In genomic region chr15:101068523-101068960, GRCh38 we compare ENCODE assay signal across 19 cellular contexts.
DNase-seq lines count a peak whose midpoint lies in the region; ATAC-seq, FAIRE-seq and TF ChIP-seq lines count a peak whose summit lies in the region.
"Had no signal": no experiment of that assay in that cellular context is flagged by ENCODE, and none has a peak within 500 bp of the region (broad histone marks: within the 10 kb centered on the region; RNA-seq: fewer than 3 reads in every experiment).

No MANE protein-coding gene starts in this region.

- TF ChIP-seq CTCF in bronchial epithelial cell (IDR thresholded peaks at IDR 0.05; ENCODE audit: insufficient read depth, low read length, severe bottlenecking) (no peak), lower lobe of right lung (IDR thresholded peaks at IDR 0.05) (no peak)

- H3K4me1 ChIP-seq in HUES48 (ENCODE audit: control insufficient read depth, insufficient read depth, low read length) (peaks cover 44% of the 10 kb centered on the region), lower lobe of right lung (peaks cover 15% of the 10 kb centered on the region), subcutaneous abdominal adipose tissue (ENCODE audit: control insufficient read depth in 5 of 5, insufficient read depth in 5 of 5, low read length in 5 of 5) (peaks cover 12 to 43% (median 41%) of the 10 kb centered on the region in 5 donors)

- no peaks in the 10 kb centered on the region for H3K36me3 ChIP-seq in HUES48 (ENCODE audit: control insufficient read depth, insufficient read depth, low read length)
- H3K36me3 ChIP-seq in bronchial epithelial cell (ENCODE audit: control insufficient read depth, insufficient read depth, low read length): peaks cover 3% of the 10 kb centered on the region
- H3K36me3 ChIP-seq in lower lobe of right lung: peaks cover 34% of the 10 kb centered on the region
- peaks cover 0 to 61% (median 31%) of the 10 kb centered on the region in 5 donors for H3K36me3 ChIP-seq in subcutaneous abdominal adipose tissue (ENCODE audit: control insufficient read depth in 5 of 5, insufficient read depth in 5 of 5, low read length in 5 of 5)
- H3K36me3 ChIP-seq: adrenal gland; BLaER1 treated with 17β-estradiol and CSF1 and Interleukin-3, amounts not matched to agents 10 nM and 100 nM; ovary had no signal

- peak; percentile 7 for FAIRE-seq in bronchial epithelial cell (lab: Jason Lieb, UNC)
- FAIRE-seq: colon, K562, small intestine had no signal

- H3K9ac ChIP-seq in HUES48 (ENCODE audit: low read depth, low read length) (peak overlapping the region; percentile 51), subcutaneous abdominal adipose tissue (ENCODE audit: low read length in 5 of 5) (peak overlapping the region in 1 of 5 donors; percentile 45)
- H3K9ac ChIP-seq: BLaER1 treated with 17β-estradiol and CSF1 and Interleukin-3, amounts not matched to agents 10 nM and 100 nM had no signal

- no peak for DNase-seq in bronchial epithelial cell (ENCODE audit: low read depth)
- peak; percentile 45 for DNase-seq in lower lobe of right lung
- DNase-seq in epidermal melanocyte (ENCODE audit: insufficient read length, low spot score): no peak
- DNase-seq in HT-29 (ENCODE audit: low spot score): no peak
- DNase-seq in ecto neural progenitor cell (ENCODE audit: low spot score): no peak
- DNase-seq: activated CD4-positive, alpha-beta T cell treated with anti-CD3 and anti-CD28 coated beads, Interleukin-2, amount 50 U/mL, for 48 hours; adrenal gland; DMS53; NCI-H1105; small intestine had no signal

- ATAC-seq in lower lobe of right lung: no peak
- ATAC-seq in activated CD4-positive, CD25-positive, alpha-beta regulatory T cell treated with anti-CD3 and anti-CD28 coated beads, Interleukin-2, amount 50 U/mL, for 24 hours: no peak
- ATAC-seq: esophagus mucosa had no signal

- intact Hi-C loops in lower lobe of right lung (cut with DNase I): no loop called here

- no peaks in the 10 kb centered on the region for H3K27me3 ChIP-seq in HUES48 (ENCODE audit: control insufficient read depth, insufficient read depth, low read length)
- H3K27me3 ChIP-seq in bronchial epithelial cell (ENCODE audit: control insufficient read depth, insufficient read depth, low read length): no peaks in the 10 kb centered on the region
- no peaks in the 10 kb centered on the region for H3K27me3 ChIP-seq in lower lobe of right lung (ENCODE audit: low read depth)
- no peaks in the 10 kb centered on the region for H3K27me3 ChIP-seq in subcutaneous abdominal adipose tissue (ENCODE audit: control insufficient read depth in 5 of 5, insufficient read depth in 4 of 5, low read length in 5 of 5)
- H3K27me3 ChIP-seq: adrenal gland, ovary, suprapubic skin had no signal

- H3K27ac ChIP-seq in HUES48 (ENCODE audit: low read depth, low read length): peak overlapping the region; percentile 99
- peak overlapping the region; percentile 56 for H3K27ac ChIP-seq in lower lobe of right lung
- H3K27ac ChIP-seq in subcutaneous abdominal adipose tissue (ENCODE audit: low read depth, low read length): peak overlapping the region; percentile 50
- H3K27ac ChIP-seq: BLaER1 treated with 17β-estradiol and CSF1 and Interleukin-3, amounts not matched to agents 10 nM and 100 nM had no signal

- no peak overlapping the region; the same call in 1 of the 2 replicates for H3K4me3 ChIP-seq in HUES48 (ENCODE audit: low read depth, low read length)
- H3K4me3 ChIP-seq in bronchial epithelial cell (ENCODE audit: low read depth, low read length): no peak overlapping the region
- H3K4me3 ChIP-seq in lower lobe of right lung: no peak overlapping the region
- H3K4me3 ChIP-seq in subcutaneous abdominal adipose tissue (ENCODE audit: low read depth in 1 of 5, low read length in 5 of 5): no peak overlapping the region
- H3K4me3 ChIP-seq: adrenal gland; BLaER1 treated with 17β-estradiol and CSF1 and Interleukin-3, amounts not matched to agents 10 nM and 100 nM; K562; ovary; suprapubic skin had no signal

- H3K9me3 ChIP-seq in HUES48 (ENCODE audit: control insufficient read depth, insufficient read depth, low read length) (peaks cover 2% of the 10 kb centered on the region; the same call in 1 of the 2 replicates), lower lobe of right lung (no peaks in the 10 kb centered on the region), subcutaneous abdominal adipose tissue (ENCODE audit: control insufficient read depth in 5 of 5, low read length in 5 of 5) (no peaks in the 10 kb centered on the region)
- H3K9me3 ChIP-seq: adrenal gland; BLaER1 treated with 17β-estradiol and CSF1 and Interleukin-3, amounts not matched to agents 10 nM and 100 nM; ovary; suprapubic skin had no signal
